In genomic region chr6:157274471-157275226, GRCh38 we compare ENCODE assay signal across 8 cellular contexts. TPM values are rescaled to one million over a fixed set of nuclear protein-coding genes. Genes with fewer than 3 reads are reported as not detected.
DNase-seq lines count a peak whose midpoint lies in the region; ATAC-seq and TF ChIP-seq lines count a peak whose summit lies in the region.

No MANE protein-coding gene starts in this region.

- H3K36me3 ChIP-seq in RWPE2 (ENCODE audit: low read depth) (no peaks in the 10 kb centered on the region), neuron (ENCODE audit: insufficient read depth, low read length) (no peaks in the 10 kb centered on the region), subcutaneous abdominal adipose tissue (ENCODE audit: control insufficient read depth in 5 of 5, insufficient read depth in 5 of 5, low read length in 5 of 5) (no peaks in the 10 kb centered on the region)

- peak overlapping the region; percentile 65 for H3K4me3 ChIP-seq in Jurkat, Clone E6-1 (ENCODE audit: low read length)
- H3K4me3 ChIP-seq in RWPE2 (ENCODE audit: severe bottlenecking) (peak overlapping the region; percentile 58), neuron (ENCODE audit: low read length) (peak overlapping the region; percentile 56), subcutaneous abdominal adipose tissue (ENCODE audit: low read depth in 1 of 5, low read length in 5 of 5) (peak overlapping the region in 4 of 5 donors; percentile 58 to 72 (median 70))

- peak; percentile 96 for TF ChIP-seq CTCF in RWPE2 (IDR thresholded peaks at IDR 0.05; ENCODE audit: poor library complexity, severe bottlenecking)
- peak; percentile 90 for TF ChIP-seq CTCF in foreskin keratinocyte (conservative IDR thresholded peaks at IDR 0.05)

- peaks cover 2% of the 10 kb centered on the region for H3K4me1 ChIP-seq in RWPE2 (ENCODE audit: insufficient read depth, poor library complexity, severe bottlenecking)
- H3K4me1 ChIP-seq in foreskin keratinocyte: peaks cover 4% of the 10 kb centered on the region
- H3K4me1 ChIP-seq in neuron (ENCODE audit: insufficient read depth, low read length): no peaks in the 10 kb centered on the region
- peaks cover 0 to 33% (median 22%) of the 10 kb centered on the region in 5 donors for H3K4me1 ChIP-seq in subcutaneous abdominal adipose tissue (ENCODE audit: control insufficient read depth in 5 of 5, insufficient read depth in 5 of 5, low read length in 5 of 5)

- H3K27me3 ChIP-seq in RWPE2 (ENCODE audit: insufficient read depth, poor library complexity, severe bottlenecking) (no peaks in the 10 kb centered on the region), foreskin keratinocyte (no peaks in the 10 kb centered on the region), neuron (ENCODE audit: insufficient read depth, low read length) (peaks cover 5% of the 10 kb centered on the region), subcutaneous abdominal adipose tissue (ENCODE audit: control insufficient read depth in 5 of 5, insufficient read depth in 4 of 5, low read length in 5 of 5) (no peaks in the 10 kb centered on the region)

- peak overlapping the region; percentile 4 to 81 (median 69) for H3K9ac ChIP-seq in subcutaneous abdominal adipose tissue (ENCODE audit: low read length in 5 of 5)

- H3K9me3 ChIP-seq in RWPE2 (ENCODE audit: severe bottlenecking) (no peaks in the 10 kb centered on the region), neuron (ENCODE audit: low read length) (peaks cover 3% of the 10 kb centered on the region), subcutaneous abdominal adipose tissue (ENCODE audit: control insufficient read depth in 5 of 5, low read length in 5 of 5) (no peaks in the 10 kb centered on the region)

- no peak overlapping the region for H3K27ac ChIP-seq in RWPE2 (ENCODE audit: poor library complexity, severe bottlenecking)
- H3K27ac ChIP-seq in foreskin keratinocyte: no peak overlapping the region
- H3K27ac ChIP-seq in subcutaneous abdominal adipose tissue (ENCODE audit: low read depth, low read length): peak overlapping the region; percentile 41

- peak; percentile 94 for ATAC-seq in GM21723 (IDR thresholded peaks at IDR 0.05; ENCODE audit: unreplicated experiment)
- ATAC-seq in RWPE2 (ENCODE audit: low read depth): peak; percentile 95
- peak; percentile 94 for ATAC-seq in foreskin keratinocyte

- peak; percentile 90 for DNase-seq in Daoy (ENCODE audit: low read depth)
- DNase-seq in Jurkat, Clone E6-1 (ENCODE audit: low read depth, low spot score): no peak
- DNase-seq in RWPE2 (ENCODE audit: low spot score): no peak
- DNase-seq in activated gamma-delta T cell (lab: John Stamatoyannopoulos, UW): peak; percentile 70
- peak in 1 of 2 donors; percentile 29 for DNase-seq in foreskin keratinocyte

- H2AFZ ChIP-seq in neuron (ENCODE audit: low read depth, low read length): peak overlapping the region; percentile 74

RNA-seq across cellular contexts. Expression of gene TMEM242, which starts 48.7 kb away (rescaled TPM):
- total RNA-seq in Daoy (2014; rRNA removed; shearing (Covaris generic)): 10.5 and 15.8 TPM in 2 replicates
- polyA plus RNA-seq in Jurkat, Clone E6-1 (2012; ENCODE audit: insufficient read depth, insufficient read length): 5.4 TPM
- 9.0 and 9.6 TPM in 2 replicates for total RNA-seq in foreskin keratinocyte
- polyA plus RNA-seq in foreskin keratinocyte: 10.7 and 11.4 TPM in 2 replicates

Comparison
In these comparisons a context has a peak if more than half of its experiments do, and no peak if none do; other contexts are left out.
1. DNase-seq: peak in Daoy (single experiment) and activated gamma-delta T cell (single experiment); none in Jurkat, Clone E6-1 (single experiment) and RWPE2 (single experiment).
2. Peak in every context shown above with its lines, with median percentiles within 50 percentile points of each other: ATAC-seq and H3K4me3 ChIP-seq.